ENCODE assay signal across 22 cellular contexts in the genomic region with DNA sequence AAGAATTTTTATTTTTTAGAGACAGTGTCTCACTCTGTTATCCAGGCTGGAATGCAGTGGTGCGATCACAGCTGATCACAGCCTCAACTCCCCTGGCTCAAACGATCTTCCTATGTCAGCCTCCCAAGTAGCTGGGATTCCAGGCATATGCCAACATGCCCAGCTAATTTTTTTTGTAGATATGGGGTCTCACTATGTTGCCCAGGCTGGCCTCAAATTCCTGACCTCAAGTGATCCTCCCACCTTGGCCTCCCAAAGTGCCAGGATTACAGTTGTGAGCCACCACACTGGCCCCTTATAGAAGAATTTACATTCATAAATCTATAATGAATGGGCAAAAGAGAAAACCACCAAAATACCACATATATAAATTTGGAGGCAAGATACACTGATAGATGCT.
"Had no signal": no experiment of that assay in that cellular context is flagged by ENCODE, and none has a peak within 500 bp of the region (broad histone marks: within the 10 kb centered on the region; RNA-seq: fewer than 3 reads in every experiment).

No MANE protein-coding gene starts in this region.

- H3K9me3 ChIP-seq: MG63, SK-N-SH had no signal

- H3K4me3 Mint-ChIP-seq: IgD-negative memory B cell had no signal

- H3K27ac ChIP-seq: HL-60, RWPE1 had no signal

- DNase-seq: Karpas-422, KBM-7, MG63, NCI-H1092, NCI-H1105 treated with DMSO at 0.1 percent for 48 hours, NCI-H1436, NCI-H187, NCI-H2029, NCI-H2081 treated with DMSO at 0.1 percent for 48 hours, NCI-H2171, NCI-H226, NCI-H446, NCI-H510A, NCI-H524 treated with DMSO at 0.1 percent for 48 hours, NCI-H69, NCI-H774, SHP77, SK-N-SH, SW 1271 had no signal

- H3K4me3 ChIP-seq: MG63 had no signal

- H3K27me3 Mint-ChIP-seq: IgD-negative memory B cell had no signal

- H3K27me3 ChIP-seq: MG63 had no signal
